Comparison of ENCODE assay signal across 25 cellular contexts in genomic region chr5:34511063-34511462, GRCh38.
DNase-seq lines count a peak whose midpoint lies in the region; ATAC-seq, FAIRE-seq and TF ChIP-seq lines count a peak whose summit lies in the region.
"Had no signal": no experiment of that assay in that cellular context is flagged by ENCODE, and none has a peak within 500 bp of the region (broad histone marks: within the 10 kb centered on the region; RNA-seq: fewer than 3 reads in every experiment).

No MANE protein-coding gene starts in this region.

- H3K4me2 ChIP-seq in IMR-90 (ENCODE audit: low read depth, low read length) (peak overlapping the region; percentile 49; the same call in 1 of the 2 replicates), mesendoderm (ENCODE audit: low read length) (no peak overlapping the region)
- H3K4me2 ChIP-seq: KMS-11 had no signal

- H2AK9ac ChIP-seq in IMR-90 (replicated peaks; ENCODE audit: low read depth, low read length, poor library complexity), result no peak overlapping the region

- ATAC-seq in IMR-90 (ENCODE audit: low read depth), result peak; percentile 21; the same call in 1 of the 2 replicates
- no peak for ATAC-seq in GM18517 (IDR thresholded peaks at IDR 0.05; ENCODE audit: unreplicated experiment)
- ATAC-seq in HG02981 (IDR thresholded peaks at IDR 0.05; ENCODE audit: unreplicated experiment), result no peak

- TF ChIP-seq CTCF in IMR-90 (conservative IDR thresholded peaks at IDR 0.05; ENCODE audit: low read depth, low read length) (no peak), bronchial epithelial cell (IDR thresholded peaks at IDR 0.05; ENCODE audit: insufficient read depth, low read length, severe bottlenecking) (no peak), tibial artery (IDR thresholded peaks at IDR 0.05) (no peak)

- no peaks in the 10 kb centered on the region for H3K79me1 ChIP-seq in IMR-90 (ENCODE audit: low read depth in 1 of 2, low read length in 2 of 2)
- no peaks in the 10 kb centered on the region for H3K79me1 ChIP-seq in mesendoderm (ENCODE audit: low read length)

- H2AFZ ChIP-seq in IMR-90 (replicated peaks; ENCODE audit: low read length, poor library complexity), result no peak overlapping the region

- no peaks in the 10 kb centered on the region for H4K20me1 ChIP-seq in IMR-90 (ENCODE audit: insufficient read depth, low read length)

- H3K23ac ChIP-seq in IMR-90 (ENCODE audit: low read depth, low read length) (no peak overlapping the region), mesendoderm (ENCODE audit: low read length) (no peak overlapping the region)

- no peaks in the 10 kb centered on the region for H3K36me3 ChIP-seq in IMR-90 (ENCODE audit: control insufficient read depth, insufficient read depth, low read length)
- no peaks in the 10 kb centered on the region for H3K36me3 ChIP-seq in bronchial epithelial cell (ENCODE audit: control insufficient read depth, insufficient read depth, low read length)
- H3K36me3 ChIP-seq in mesendoderm (ENCODE audit: control insufficient read depth, insufficient read depth, low read length), result no peaks in the 10 kb centered on the region
- no peaks in the 10 kb centered on the region for H3K36me3 ChIP-seq in tibial artery
- H3K36me3 ChIP-seq: colonic mucosa had no signal

- H3K4ac ChIP-seq in IMR-90 (ENCODE audit: low read depth, low read length) (no peak overlapping the region; the same call in 1 of the 2 replicates), mesendoderm (ENCODE audit: low read depth, low read length) (no peak overlapping the region)

- H3K9ac ChIP-seq in IMR-90 (ENCODE audit: low read depth, low read length) (no peak overlapping the region), mesendoderm (ENCODE audit: low read length) (no peak overlapping the region)
- H3K9ac ChIP-seq: KMS-11 had no signal

- CTCF ChIA-PET in IMR-90 (lab: Yijun Ruan, JAX), result interaction anchor here (0.8 to 1.3 kb wide), 3 partner anchors 10 to 25 kb away, joined by 3 to 5 read pairs (median 4); no protein-coding TSS in a partner anchor

- H3K14ac ChIP-seq in IMR-90 (replicated peaks; ENCODE audit: low read depth, low read length), result no peak overlapping the region

- in situ Hi-C loops in IMR-90 (cut with MboI; ENCODE audit: low sequenced_read_pairs), result no loop called here

- H3K56ac ChIP-seq in IMR-90 (ENCODE audit: extremely low read depth, insufficient read depth, low read length) (no peak overlapping the region), mesendoderm (ENCODE audit: low read length) (no peak overlapping the region)

- H4K91ac ChIP-seq in IMR-90 (ENCODE audit: insufficient read depth, low read depth, low read length), result no peak overlapping the region

- FAIRE-seq in bronchial epithelial cell (lab: Jason Lieb, UNC), result no peak
- FAIRE-seq: small intestine had no signal

- POLR2A ChIA-PET in IMR-90 (lab: Charles Lee; ENCODE audit: unreplicated experiment), result no interaction called here

- intact Hi-C loops in IMR-90 (cut with micrococcal nuclease) (no loop called here), tibial artery (cut with DNase I; ENCODE audit: low total_unique reads) (no loop called here)

- no TSS peak for BruUV-seq in IMR-90 (replicated peaks; lab: Mats Ljungman, UMichigan)

- no CpG with 5 or more reads among the region's 4 CpGs for WGBS in IMR-90 (ENCODE audit: extremely low coverage in 2 of 2, insufficient read length in 1 of 2), 2 experiments
- WGBS in mesendoderm (ENCODE audit: extremely low coverage, insufficient coverage, low lambda C conversion rate), result no CpG with 5 or more reads among the region's 4 CpGs

- no peaks in the 10 kb centered on the region for H3K79me2 ChIP-seq in mesendoderm (ENCODE audit: control insufficient read depth, insufficient read depth, low read length)

- TF ChIP-seq POLR2A in IMR-90 (IDR thresholded peaks at IDR 0.05; ENCODE audit: low read depth, low read length), result no peak

- H2BK20ac ChIP-seq in IMR-90 (ENCODE audit: low read depth, low read length), result no peak overlapping the region

- H2BK5ac ChIP-seq in IMR-90 (ENCODE audit: low read depth, low read length, poor library complexity, severe bottlenecking) (no peak overlapping the region), mesendoderm (ENCODE audit: low read length) (no peak overlapping the region)

- no peak overlapping the region for H4K8ac ChIP-seq in IMR-90 (ENCODE audit: low read depth in 2 of 2, low read length in 2 of 2)
- H4K8ac ChIP-seq in mesendoderm (ENCODE audit: low read depth, low read length), result no peak overlapping the region

- no peaks in the 10 kb centered on the region for H3K9me3 ChIP-seq in IMR-90 (ENCODE audit: control insufficient read depth, insufficient read depth, low read length)
- H3K9me3 ChIP-seq in tibial artery, result no peaks in the 10 kb centered on the region
- H3K9me3 ChIP-seq: colonic mucosa had no signal

- H3K27me3 ChIP-seq in IMR-90 (ENCODE audit: control insufficient read depth, insufficient read depth, low read length) (no peaks in the 10 kb centered on the region), bronchial epithelial cell (ENCODE audit: control insufficient read depth, insufficient read depth, low read length) (no peaks in the 10 kb centered on the region), mesendoderm (ENCODE audit: insufficient read depth, low read length, poor library complexity) (no peaks in the 10 kb centered on the region), tibial artery (no peaks in the 10 kb centered on the region)
- H3K27me3 ChIP-seq: colonic mucosa had no signal

- TF ChIP-seq RAD21 in IMR-90 (IDR thresholded peaks at IDR 0.05; ENCODE audit: low read length), result no peak

- H3K4me1 ChIP-seq in IMR-90 (ENCODE audit: control insufficient read depth, insufficient read depth, low read length) (peaks cover 17% of the 10 kb centered on the region), mesendoderm (ENCODE audit: control insufficient read depth, low read depth, low read length) (no peaks in the 10 kb centered on the region), tibial artery (peaks cover 0 to 32% (median 20%) of the 10 kb centered on the region in 4 donors)
- H3K4me1 ChIP-seq: colonic mucosa had no signal

- H4K5ac ChIP-seq in IMR-90 (ENCODE audit: low read depth, low read length) (peak overlapping the region; percentile 41; the same call in 1 of the 2 replicates), mesendoderm (ENCODE audit: low read length) (no peak overlapping the region)

- DNase-seq in IMR-90 (no peak), bronchial epithelial cell (ENCODE audit: low read depth) (peak; percentile 34), mesendoderm (no peak), tibial artery (no peak), inferior parietal cortex (ENCODE audit: extremely low spot score) (no peak)
- DNase-seq: activated CD4-positive, alpha-beta T cell treated with anti-CD3 and anti-CD28 coated beads, Interleukin-2, amount 50 U/mL, for 48 hours; activated CD4-positive, CD25-positive, alpha-beta regulatory T cell; activated effector memory CD4-positive, alpha-beta T cell treated with Interleukin-2 at 50 U/mL for 16 hours; activated naive CD8-positive, alpha-beta T cell treated with anti-CD3 and anti-CD28 coated beads, Interleukin-2, amount 10 ng/mL, durations not matched to agents 7 days and 5 days; CD4-positive, alpha-beta memory T cell; colonic mucosa; DMS79 treated with DMSO at 0.1 percent for 48 hours; endodermal cell; left cardiac atrium; NCI-H1694 treated with DMSO at 0.1 percent for 48 hours; NCI-H69; nephron progenitor cell; posterior cingulate gyrus; small intestine; stimulated activated CD4-positive, alpha-beta T cell treated with anti-CD3 and anti-CD28 coated beads, Interleukin-4, amount 100 ng/mL, for 24 hours; stimulated activated naive CD4-positive, alpha-beta T cell treated with Interleukin-2 at 50 U/mL for 16 hours; T-helper 9 cell had no signal

- no peak overlapping the region for H3K4me3 ChIP-seq in IMR-90 (ENCODE audit: insufficient read depth, low read depth, low read length)
- no peak overlapping the region for H3K4me3 ChIP-seq in bronchial epithelial cell (ENCODE audit: low read depth, low read length)
- H3K4me3 ChIP-seq in mesendoderm (ENCODE audit: low read length), result no peak overlapping the region
- no peak overlapping the region for H3K4me3 ChIP-seq in tibial artery
- H3K4me3 ChIP-seq: colonic mucosa had no signal

- H3K18ac ChIP-seq in IMR-90 (ENCODE audit: low read depth, low read length), result peak overlapping the region; percentile 89; the same call in 1 of the 2 replicates
- no peak overlapping the region for H3K18ac ChIP-seq in mesendoderm (ENCODE audit: low read length)

- dilution Hi-C loops in IMR-90 (cut with HindIII; ENCODE audit: low sequenced_read_pairs, unreplicated experiment), result no loop called here

- H2BK15ac ChIP-seq in IMR-90 (ENCODE audit: low read depth, low read length) (no peak overlapping the region), mesendoderm (replicated peaks; ENCODE audit: low read depth) (peak overlapping the region; percentile 36)

- H2BK120ac ChIP-seq in IMR-90 (ENCODE audit: low read depth, low read length) (no peak overlapping the region; the same call in 1 of the 2 replicates), mesendoderm (ENCODE audit: low read depth, low read length) (no peak overlapping the region)

- H3K27ac ChIP-seq in IMR-90 (ENCODE audit: insufficient read depth, low read length) (peak overlapping the region; percentile 50; the same call in 1 of the 2 replicates), mesendoderm (ENCODE audit: low read depth, low read length) (no peak overlapping the region), tibial artery (peak overlapping the region; percentile 68 to 72)
- H3K27ac ChIP-seq: colonic mucosa, KMS-11 had no signal

- H2AK5ac ChIP-seq in IMR-90 (ENCODE audit: low read depth, low read length), result no peak overlapping the region
- H2AK5ac ChIP-seq in mesendoderm (ENCODE audit: low read length), result no peak overlapping the region

- no peaks in the 10 kb centered on the region for H3K9me1 ChIP-seq in IMR-90 (ENCODE audit: insufficient read depth, low read length)

TF ChIP-seq in IMR-90, 13 proteins besides CTCF, POLR2A, EP300 and RAD21 (continues in another document):
- TF ChIP-seq MAFK (IDR thresholded peaks at IDR 0.05; ENCODE audit: low read depth, low read length) (no peak), MAZ (IDR thresholded peaks at IDR 0.05; ENCODE audit: borderline replicate concordance, low read depth, low read length) (no peak), ELK1 (IDR thresholded peaks at IDR 0.05; ENCODE audit: borderline replicate concordance, low read depth, low read length) (no peak)
